ENCODE assay signal across 12 cellular contexts in the genomic region with DNA sequence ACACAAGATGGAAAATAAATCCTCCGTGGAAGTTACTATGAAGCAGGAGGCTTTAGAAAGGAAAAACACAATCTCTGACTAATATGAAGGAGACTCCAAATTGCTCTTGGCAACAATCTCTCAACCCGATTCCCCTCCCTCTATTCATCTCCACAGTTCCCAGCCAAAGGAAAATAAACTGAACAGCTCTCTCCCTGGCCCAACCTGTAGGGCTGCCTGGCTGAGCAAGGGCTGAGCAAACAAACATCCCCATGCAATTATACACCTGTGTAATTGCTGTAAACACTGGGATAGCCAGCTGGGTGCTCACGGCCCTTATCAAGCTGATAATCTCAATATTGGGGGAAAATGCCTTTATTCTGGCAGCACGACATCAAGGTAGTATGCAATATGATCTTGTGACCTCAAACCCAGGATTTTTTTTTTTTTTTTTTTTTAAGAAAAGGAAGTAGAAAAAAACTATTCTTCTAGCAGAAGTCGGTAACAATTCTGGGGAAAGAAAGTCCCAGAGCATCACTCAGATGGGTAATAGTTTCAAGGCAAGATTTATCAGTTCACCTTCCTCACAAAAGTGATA.
DNase-seq lines count a peak whose midpoint lies in the region; TF ChIP-seq lines count a peak whose summit lies in the region.
"Had no signal": no experiment of that assay in that cellular context is flagged by ENCODE, and none has a peak within 500 bp of the region (broad histone marks: within the 10 kb centered on the region; RNA-seq: fewer than 3 reads in every experiment).

No MANE protein-coding gene starts in this region.

- peaks cover 2% of the 10 kb centered on the region for H3K4me1 Mint-ChIP-seq in CD14-positive monocyte
- H3K4me1 Mint-ChIP-seq: natural killer cell had no signal

- H3K27ac ChIP-seq in transverse colon: peak overlapping the region; percentile 60 to 93 (median 90)
- H3K27ac ChIP-seq: cardiac muscle cell had no signal

- no peaks in the 10 kb centered on the region for H3K9me3 ChIP-seq in transverse colon

- intact Hi-C loops in transverse colon (cut with DNase I; ENCODE audit: low total_unique reads): no loop called here
- intact Hi-C loops in CD14-positive monocyte (cut with micrococcal nuclease): no loop called here

- peaks cover 0 to 12% (median 3%) of the 10 kb centered on the region in 7 donors for H3K9me3 Mint-ChIP-seq in CD14-positive monocyte
- H3K9me3 Mint-ChIP-seq: natural killer cell had no signal

- no peak overlapping the region for H3K27ac Mint-ChIP-seq in CD14-positive monocyte
- H3K27ac Mint-ChIP-seq: natural killer cell had no signal

- peaks cover 8 to 65% (median 31%) of the 10 kb centered on the region in 4 donors for H3K4me1 ChIP-seq in transverse colon

- DNase-seq in DMS 273 (lab: John Stamatoyannopoulos, UW; ENCODE audit: unreplicated experiment): peak; percentile 51
- no peak for DNase-seq in DMS 273 treated with DMSO at 0.1 percent for 48 hours (lab: John Stamatoyannopoulos, UW)
- peak; percentile 99 for DNase-seq in NCI-H69 (lab: John Stamatoyannopoulos, UW)
- DNase-seq in fibroblast of pulmonary artery (ENCODE audit: low read depth): peak; percentile 16
- peak; percentile 67 for DNase-seq in transverse colon
- no peak for DNase-seq in SKM-1 treated with dmso at 0.1 percent for 144 hours (lab: John Stamatoyannopoulos, UW; ENCODE audit: unreplicated experiment)
- no peak for DNase-seq in germinal center (ENCODE audit: low spot score)
- no peak for DNase-seq in CD14-positive monocyte (ENCODE audit: low spot score)
- DNase-seq: 8988T, natural killer cell had no signal

- WGBS in transverse colon (ENCODE audit: low coverage in 1 of 2), 2 donors: 17 to 26% methylated on average over 5 of the region's 5 CpGs

- in situ Hi-C loops in transverse colon (cut with MboI; ENCODE audit: low pct_ligation_motif_present in 1 of 4, low pct_unique_long_range_greater_than_20kb in 1 of 4, low sequenced_read_pairs in 3 of 4): no loop called here

- H3K27me3 ChIP-seq in transverse colon: peaks cover 19% of the 10 kb centered on the region

- no peak for TF ChIP-seq POLR2A in transverse colon (IDR thresholded peaks at IDR 0.05)

- no peaks in the 10 kb centered on the region for H3K36me3 Mint-ChIP-seq in CD14-positive monocyte
- H3K36me3 Mint-ChIP-seq: natural killer cell had no signal

- no peaks in the 10 kb centered on the region for H3K36me3 ChIP-seq in transverse colon
- H3K36me3 ChIP-seq: cardiac muscle cell had no signal

- no peak for TF ChIP-seq EP300 in transverse colon (IDR thresholded peaks at IDR 0.05; ENCODE audit: low read depth)

- H3K4me3 Mint-ChIP-seq in CD14-positive monocyte: peak overlapping the region in 1 of 2 donors; percentile 62
- H3K4me3 Mint-ChIP-seq: natural killer cell had no signal

- H3K4me3 ChIP-seq in fibroblast of pulmonary artery (replicated peaks; ENCODE audit: low read depth, low read length): no peak overlapping the region
- H3K4me3 ChIP-seq in transverse colon: peak overlapping the region in 1 of 4 donors; percentile 2
- H3K4me3 ChIP-seq: cardiac muscle cell, K562 had no signal

- peaks cover 70 to 74% (median 71%) of the 10 kb centered on the region in 3 donors for H3K27me3 Mint-ChIP-seq in CD14-positive monocyte (ENCODE audit: low read depth in 3 of 3)

- TF ChIP-seq CTCF in fibroblast of pulmonary artery (IDR thresholded peaks at IDR 0.05; ENCODE audit: low read length, missing control alignments) (no peak), transverse colon (IDR thresholded peaks at IDR 0.05) (peak in 2 of 5 experiments; percentile 37 to 57), CD14-positive monocyte (IDR thresholded peaks at IDR 0.05) (no peak)

Comparison
In these comparisons a context has a peak if more than half of its experiments do, and no peak if none do; other contexts are left out.
1. DNase-seq: peak in DMS 273 (single experiment), NCI-H69 (single experiment), fibroblast of pulmonary artery (single experiment) and transverse colon (single experiment); none in DMS 273 treated with DMSO at 0.1 percent for 48 hours (single experiment), SKM-1 treated with dmso at 0.1 percent for 144 hours (single experiment), germinal center (single experiment) and CD14-positive monocyte (single experiment).